ENCODE assay signal across 26 cellular contexts in the genomic region with DNA sequence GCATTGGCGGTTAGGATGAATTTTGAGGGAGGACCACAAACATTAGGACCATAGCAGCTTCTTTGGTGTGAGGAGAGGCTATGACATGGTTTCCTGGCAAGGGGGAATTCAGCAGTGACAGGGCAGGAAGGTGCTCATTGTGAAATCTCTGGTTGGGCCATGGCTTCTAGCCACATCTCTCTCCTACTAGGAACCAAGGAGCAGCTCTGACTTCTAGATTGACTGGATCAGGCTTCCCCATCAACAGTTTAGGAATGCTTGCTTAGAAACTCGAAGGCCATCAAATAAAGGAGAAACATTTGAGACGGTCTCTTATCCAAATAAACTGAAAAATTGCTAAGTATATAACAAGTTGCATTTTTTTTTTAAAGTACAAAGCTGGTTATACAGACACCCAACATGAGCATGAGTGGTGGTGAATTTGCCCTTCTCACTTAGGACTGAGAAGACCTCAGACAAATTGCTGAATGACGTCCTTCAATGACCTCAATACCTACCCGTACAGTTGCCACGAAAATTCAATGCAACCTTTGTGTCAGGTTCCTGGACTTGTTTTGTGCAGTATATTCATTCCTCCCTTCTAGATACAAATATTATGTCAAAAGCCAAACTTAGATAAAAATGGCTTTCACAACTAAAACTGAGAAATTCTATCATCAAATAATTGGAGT.
DNase-seq lines count a peak whose midpoint lies in the region; ATAC-seq, FAIRE-seq and TF ChIP-seq lines count a peak whose summit lies in the region.
"Had no signal": no experiment of that assay in that cellular context is flagged by ENCODE, and none has a peak within 500 bp of the region (broad histone marks: within the 10 kb centered on the region; RNA-seq: fewer than 3 reads in every experiment).

No MANE protein-coding gene starts in this region.

- H3K27ac ChIP-seq in endothelial cell of umbilical vein (ENCODE audit: insufficient read depth, low read depth, low read length): no peak overlapping the region
- H3K27ac ChIP-seq in neutrophil: peak overlapping the region; percentile 4
- no peak overlapping the region for H3K27ac ChIP-seq in upper lobe of right lung
- H3K27ac ChIP-seq: esophagus muscularis mucosa, PC-9, thyroid gland, WERI-Rb-1 had no signal

- DNase-seq in EH (ENCODE audit: low read depth) (peak; percentile 16), NB4 (ENCODE audit: low read depth) (peak; percentile 84), endothelial cell of umbilical vein (ENCODE audit: low read depth, low spot score) (no peak), upper lobe of right lung (no peak), GM10266 (ENCODE audit: extremely low spot score) (no peak)
- DNase-seq: activated CD8-positive, alpha-beta memory T cell treated with anti-CD3 and anti-CD28 coated beads for 24 hours; activated T-cell treated with anti-CD3 and anti-CD28 coated beads, Interleukin-2, amount 50 U/mL, for 4 hours; cerebellar nuclear complex; COR-L47; DND-41; effector CD4-positive, alpha-beta T cell; HFFc6; left cardiac atrium; NCI-H1694 treated with DMSO at 0.1 percent for 48 hours; NCI-H226; nephron progenitor cell; PC-9; SIG-M5; stimulated activated CD4-positive, alpha-beta T cell treated with anti-CD3 and anti-CD28 coated beads, Interleukin-1b, Interleukin-23, amount 100 ng/mL, for 48 hours; stimulated activated naive CD4-positive, alpha-beta T cell; thyroid gland; WERI-Rb-1 had no signal

- intact Hi-C loops in endothelial cell of umbilical vein (cut with micrococcal nuclease) (no loop called here), upper lobe of right lung (cut with DNase I) (no loop called here)

- dilution Hi-C loops in endothelial cell of umbilical vein (cut with MboI; ENCODE audit: extremely low pct_ligation_motif_present, low sequenced_read_pairs): no loop called here

- H3K4me2 ChIP-seq in endothelial cell of umbilical vein (ENCODE audit: insufficient read depth, low read length): no peak overlapping the region
- H3K4me2 ChIP-seq: PC-9 had no signal

- H3K4me1 ChIP-seq in endothelial cell of umbilical vein (ENCODE audit: control insufficient read depth, extremely low read depth, insufficient read depth, low read length): no peaks in the 10 kb centered on the region
- peaks cover 12 to 14% of the 10 kb centered on the region in 2 experiments for H3K4me1 ChIP-seq in neutrophil (ENCODE audit: control insufficient read depth in 1 of 2, insufficient read depth in 1 of 2, low read depth in 1 of 2, low read length in 1 of 2)
- H3K4me1 ChIP-seq in upper lobe of right lung: peaks cover 4% of the 10 kb centered on the region
- H3K4me1 ChIP-seq: thyroid gland had no signal

- no TSS peak for BruUV-seq in endothelial cell of umbilical vein (replicated peaks; lab: Mats Ljungman, UMichigan)

- TF ChIP-seq POLR2A in NB4 (IDR thresholded peaks at IDR 0.05; ENCODE audit: extremely low read depth, insufficient read length) (no peak), endothelial cell of umbilical vein (IDR thresholded peaks at IDR 0.05; ENCODE audit: low read depth, low read length) (no peak)

- peak; percentile 40 for FAIRE-seq in endothelial cell of umbilical vein (lab: Jason Lieb, UNC)
- FAIRE-seq: astrocyte had no signal

- no peak overlapping the region for H3K9ac ChIP-seq in endothelial cell of umbilical vein (replicated peaks; ENCODE audit: extremely low read depth, insufficient read depth, low read length)

- ATAC-seq in upper lobe of right lung (no peak), GM18861 (IDR thresholded peaks at IDR 0.05; ENCODE audit: unreplicated experiment) (no peak)
- ATAC-seq: activated T-cell treated with anti-CD3 and anti-CD28 coated beads, Interleukin-2, amount 50 U/mL, for 4 hours; left cardiac atrium had no signal

- no peaks in the 10 kb centered on the region for H3K79me2 ChIP-seq in endothelial cell of umbilical vein (ENCODE audit: control insufficient read depth, insufficient read depth, low read length)

- H3K9me3 ChIP-seq in endothelial cell of umbilical vein (replicated peaks; ENCODE audit: control insufficient read depth, insufficient read depth, low read length) (no peaks in the 10 kb centered on the region), neutrophil (no peaks in the 10 kb centered on the region), upper lobe of right lung (no peaks in the 10 kb centered on the region)
- H3K9me3 ChIP-seq: esophagus muscularis mucosa, thyroid gland had no signal

- H3K27me3 ChIP-seq in endothelial cell of umbilical vein (ENCODE audit: control insufficient read depth in 2 of 2, insufficient read depth in 2 of 2, low read length in 2 of 2): no peaks in the 10 kb centered on the region
- H3K27me3 ChIP-seq in neutrophil: no peaks in the 10 kb centered on the region
- no peaks in the 10 kb centered on the region for H3K27me3 ChIP-seq in upper lobe of right lung
- H3K27me3 ChIP-seq: esophagus muscularis mucosa, thyroid gland had no signal

- POLR2A ChIA-PET in endothelial cell of umbilical vein (lab: Charles Lee): no interaction called here

- H4K20me1 ChIP-seq in endothelial cell of umbilical vein (replicated peaks; ENCODE audit: control insufficient read depth, extremely low read depth, insufficient read depth, low read length): no peaks in the 10 kb centered on the region

- H3K9me1 ChIP-seq in endothelial cell of umbilical vein (replicated peaks; ENCODE audit: control insufficient read depth, extremely low read depth, insufficient read depth, low read length): no peaks in the 10 kb centered on the region

- no peak overlapping the region for H2AFZ ChIP-seq in endothelial cell of umbilical vein (ENCODE audit: low read depth, low read length)
- H2AFZ ChIP-seq: PC-9 had no signal

- CTCF ChIA-PET in endothelial cell of umbilical vein (lab: Charles Lee): interaction anchor here (1.4 kb wide), 1 partner anchor 9 kb away, joined by 7 read pairs; no protein-coding TSS in a partner anchor

- no peaks in the 10 kb centered on the region for H3K36me3 ChIP-seq in endothelial cell of umbilical vein (ENCODE audit: control insufficient read depth in 2 of 2, extremely low read depth in 1 of 2, insufficient read depth in 2 of 2, low read length in 2 of 2)
- no peaks in the 10 kb centered on the region for H3K36me3 ChIP-seq in neutrophil
- no peaks in the 10 kb centered on the region for H3K36me3 ChIP-seq in upper lobe of right lung
- H3K36me3 ChIP-seq: esophagus muscularis mucosa, thyroid gland, WERI-Rb-1 had no signal

- no peak overlapping the region for H3K4me3 ChIP-seq in NB4 (ENCODE audit: low read depth, low read length)
- H3K4me3 ChIP-seq in endothelial cell of umbilical vein (replicated peaks in 1 of 3; ENCODE audit: insufficient read depth in 1 of 3, low read depth in 1 of 3, low read length in 3 of 3): no peak overlapping the region
- no peak overlapping the region for H3K4me3 ChIP-seq in neutrophil (ENCODE audit: low read depth in 1 of 2, low read length in 1 of 2)
- H3K4me3 ChIP-seq in upper lobe of right lung: no peak overlapping the region
- H3K4me3 ChIP-seq: esophagus muscularis mucosa, PC-9, thyroid gland had no signal

- TF ChIP-seq CTCF in NB4 (IDR thresholded peaks at IDR 0.05; ENCODE audit: low read depth, low read length) (no peak), endothelial cell of umbilical vein (IDR thresholded peaks at IDR 0.05; ENCODE audit: extremely low read depth in 1 of 2, insufficient read depth in 1 of 2, low read depth in 1 of 2, low read length in 2 of 2) (no peak), neutrophil (IDR thresholded peaks at IDR 0.05) (no peak), upper lobe of right lung (IDR thresholded peaks at IDR 0.05) (no peak), GM10266 (IDR thresholded peaks at IDR 0.05; ENCODE audit: control insufficient read depth, insufficient read depth, low read depth, missing control alignments) (no peak)

TF ChIP-seq in endothelial cell of umbilical vein, 7 proteins besides CTCF, POLR2A, EP300 and RAD21:
- no peak for TF ChIP-seq FOS (IDR thresholded peaks at IDR 0.05; ENCODE audit: borderline replicate concordance, insufficient read depth, low read length)
- no peak for TF ChIP-seq GATA2 (IDR thresholded peaks at IDR 0.05; ENCODE audit: insufficient read depth, insufficient read length, low read depth, low read length)
- TF ChIP-seq JUN (IDR thresholded peaks at IDR 0.05; ENCODE audit: borderline replicate concordance, insufficient read depth, insufficient read length, low read depth): no peak
- TF ChIP-seq MYC (IDR thresholded peaks at IDR 0.05; ENCODE audit: low read depth, low read length): no peak
- TF ChIP-seq POLR2AphosphoS5 (IDR thresholded peaks at IDR 0.05; ENCODE audit: insufficient read depth, low read depth, low read length): no peak
- TF ChIP-seq, protein P1, sequence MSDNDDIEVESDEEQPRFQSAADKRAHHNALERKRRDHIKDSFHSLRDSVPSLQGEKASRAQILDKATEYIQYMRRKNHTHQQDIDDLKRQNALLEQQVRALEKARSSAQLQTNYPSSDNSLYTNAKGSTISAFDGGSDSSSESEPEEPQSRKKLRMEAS (IDR thresholded peaks at IDR 0.05; ENCODE audit: insufficient read depth, insufficient read length): no peak
- TF ChIP-seq EZH2 (IDR thresholded peaks at IDR 0.05; ENCODE audit: borderline replicate concordance, low read depth, low read length, severe bottlenecking): no peak

Comparison
In these comparisons a context has a peak if more than half of its experiments do, and no peak if none do; other contexts are left out.
1. DNase-seq: peak in EH (single experiment) and NB4 (single experiment); none in endothelial cell of umbilical vein (single experiment), upper lobe of right lung (single experiment) and GM10266 (single experiment).